Comparison of ENCODE assay signal across 11 cellular contexts in the genomic region with DNA sequence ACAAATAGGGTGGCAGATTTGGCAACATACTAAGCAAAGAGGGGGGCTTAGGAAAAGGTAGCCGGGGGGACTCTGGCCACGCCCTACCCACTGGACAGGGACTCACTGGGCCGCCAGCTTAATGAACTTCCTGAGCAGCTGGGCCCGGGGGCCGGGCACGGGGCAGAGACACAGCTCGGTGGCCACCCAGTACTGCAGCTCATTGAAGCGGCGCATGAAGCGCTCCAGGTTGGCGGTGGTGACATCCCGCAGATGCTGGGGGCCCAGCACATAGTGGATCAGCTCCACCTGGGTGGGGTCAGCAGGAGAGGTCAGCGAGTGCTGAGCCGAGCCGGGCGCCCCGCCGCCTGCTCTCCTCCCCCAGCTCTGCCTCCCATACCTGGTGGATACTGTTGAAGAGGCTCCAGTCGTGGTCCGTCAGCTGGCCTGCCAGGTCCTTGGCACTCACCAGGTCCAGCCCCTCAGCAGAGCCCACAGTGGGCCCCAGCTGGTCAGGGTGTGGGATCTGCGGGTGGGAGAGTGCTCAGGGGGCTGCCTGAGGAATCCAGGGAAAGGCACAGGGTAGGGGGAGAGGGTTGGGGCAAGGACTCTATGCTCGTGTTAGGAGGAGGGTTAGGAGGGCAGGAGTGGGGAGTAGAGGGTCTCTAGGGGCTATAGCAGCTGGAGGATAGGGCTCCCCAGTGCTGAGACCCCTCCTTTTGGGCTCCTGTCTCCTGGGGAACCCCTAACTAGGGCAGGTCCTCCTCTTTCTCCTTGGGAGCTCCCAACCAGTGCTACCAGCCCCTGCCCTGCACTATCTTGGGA. TPM values are rescaled to one million over a fixed set of nuclear protein-coding genes. Genes with fewer than 3 reads are reported as not detected.
DNase-seq lines count a peak whose midpoint lies in the region; ATAC-seq and TF ChIP-seq lines count a peak whose summit lies in the region.
"Had no signal": no experiment of that assay in that cellular context is flagged by ENCODE, and none has a peak within 500 bp of the region (broad histone marks: within the 10 kb centered on the region; RNA-seq: fewer than 3 reads in every experiment).

No MANE protein-coding gene starts in this region.

- CTCF ChIA-PET in activated CD8-positive, alpha-beta T cell treated with anti-CD3 and anti-CD28 coated beads, Interleukin-2, amount 10 ng/mL, durations not matched to agents 7 days and 5 days (lab: Charles Lee), result interaction anchor here (1.0 to 17.0 kb wide), 14 partner anchors 9 to 250 kb away, joined by 4 to 646 read pairs (median 46); a partner anchor contains a TSS
- CTCF ChIA-PET in activated CD8-positive, alpha-beta T cell treated with anti-CD3 and anti-CD28 coated beads for 36 hours (lab: Charles Lee), result interaction anchor here (0.9 to 12.5 kb wide), 28 partner anchors 8 to 222 kb away, joined by 3 to 685 read pairs (median 13); a partner anchor contains a TSS

- no peaks in the 10 kb centered on the region for H3K36me3 Mint-ChIP-seq in activated CD8-positive, alpha-beta T cell treated with anti-CD3 and anti-CD28 coated beads, Interleukin-2, amount 10 ng/mL, durations not matched to agents 7 days and 5 days (ENCODE audit: low read depth)
- H3K36me3 Mint-ChIP-seq in activated CD8-positive, alpha-beta T cell treated with anti-CD3 and anti-CD28 coated beads for 36 hours (ENCODE audit: low read depth), result no peaks in the 10 kb centered on the region
- peaks cover 5% of the 10 kb centered on the region for H3K36me3 Mint-ChIP-seq in central memory CD8-positive, alpha-beta T cell (ENCODE audit: insufficient read depth)
- H3K36me3 Mint-ChIP-seq: type B pancreatic cell had no signal

- no peak for TF ChIP-seq POLR2A in suprapubic skin (IDR thresholded peaks at IDR 0.05)

- no peak overlapping the region for H3K4me3 ChIP-seq in suprapubic skin
- H3K4me3 ChIP-seq: pancreas had no signal

- no peaks in the 10 kb centered on the region for H3K9me3 ChIP-seq in suprapubic skin
- H3K9me3 ChIP-seq: pancreas had no signal

- H3K4me1 Mint-ChIP-seq in activated CD8-positive, alpha-beta T cell treated with anti-CD3 and anti-CD28 coated beads, Interleukin-2, amount 10 ng/mL, durations not matched to agents 7 days and 5 days (ENCODE audit: low read depth), result peaks cover 26% of the 10 kb centered on the region
- H3K4me1 Mint-ChIP-seq in activated CD8-positive, alpha-beta T cell treated with anti-CD3 and anti-CD28 coated beads for 36 hours (ENCODE audit: low read depth), result peaks cover 26% of the 10 kb centered on the region
- peaks cover 43% of the 10 kb centered on the region for H3K4me1 Mint-ChIP-seq in central memory CD8-positive, alpha-beta T cell

- peak overlapping the region; percentile 38 for H3K27ac ChIP-seq in suprapubic skin
- H3K27ac ChIP-seq: epithelial cell of prostate, pancreas had no signal

- H3K4me1 ChIP-seq in suprapubic skin, result peaks cover 74% of the 10 kb centered on the region

- peaks cover 16% of the 10 kb centered on the region for H3K27me3 Mint-ChIP-seq in activated CD8-positive, alpha-beta T cell treated with anti-CD3 and anti-CD28 coated beads, Interleukin-2, amount 10 ng/mL, durations not matched to agents 7 days and 5 days (ENCODE audit: low read depth)
- H3K27me3 Mint-ChIP-seq in activated CD8-positive, alpha-beta T cell treated with anti-CD3 and anti-CD28 coated beads for 36 hours, result no peaks in the 10 kb centered on the region
- peaks cover 27% of the 10 kb centered on the region for H3K27me3 Mint-ChIP-seq in central memory CD8-positive, alpha-beta T cell
- H3K27me3 Mint-ChIP-seq: type B pancreatic cell had no signal

- no peak for DNase-seq in activated CD8-positive, alpha-beta T cell treated with anti-CD3 and anti-CD28 coated beads, Interleukin-2, amount 10 ng/mL, durations not matched to agents 7 days and 5 days
- no peak for DNase-seq in activated CD8-positive, alpha-beta T cell treated with anti-CD3 and anti-CD28 coated beads for 36 hours
- no peak for DNase-seq in central memory CD8-positive, alpha-beta T cell (ENCODE audit: low spot score in 2 of 2)
- DNase-seq in suprapubic skin (ENCODE audit: low spot score in 2 of 2) (no peak), MV-4-11 (lab: John Stamatoyannopoulos, UW) (no peak), NCI-H187 (lab: John Stamatoyannopoulos, UW) (no peak), G401 (ENCODE audit: low spot score) (no peak)

- no peaks in the 10 kb centered on the region for H3K27me3 ChIP-seq in suprapubic skin
- H3K27me3 ChIP-seq: pancreas had no signal

- TF ChIP-seq CTCF in activated CD8-positive, alpha-beta T cell treated with anti-CD3 and anti-CD28 coated beads for 36 hours (IDR thresholded peaks at IDR 0.05), result no peak
- TF ChIP-seq CTCF in suprapubic skin (IDR thresholded peaks at IDR 0.05), result no peak

- in situ Hi-C loops in G401 (cut with HindIII; ENCODE audit: low sequenced_read_pairs), result no loop called here

- no peak overlapping the region for H3K4me3 Mint-ChIP-seq in activated CD8-positive, alpha-beta T cell treated with anti-CD3 and anti-CD28 coated beads, Interleukin-2, amount 10 ng/mL, durations not matched to agents 7 days and 5 days
- H3K4me3 Mint-ChIP-seq in activated CD8-positive, alpha-beta T cell treated with anti-CD3 and anti-CD28 coated beads for 36 hours, result no peak overlapping the region
- peak overlapping the region; percentile 27 for H3K4me3 Mint-ChIP-seq in central memory CD8-positive, alpha-beta T cell
- H3K4me3 Mint-ChIP-seq: type B pancreatic cell had no signal

- H3K27ac Mint-ChIP-seq in activated CD8-positive, alpha-beta T cell treated with anti-CD3 and anti-CD28 coated beads, Interleukin-2, amount 10 ng/mL, durations not matched to agents 7 days and 5 days, result peak overlapping the region; percentile 34
- H3K27ac Mint-ChIP-seq in activated CD8-positive, alpha-beta T cell treated with anti-CD3 and anti-CD28 coated beads for 36 hours, result no peak overlapping the region
- H3K27ac Mint-ChIP-seq in central memory CD8-positive, alpha-beta T cell (ENCODE audit: low read depth), result no peak overlapping the region
- H3K27ac Mint-ChIP-seq: type B pancreatic cell had no signal

- 60% methylated on average over 16 of the region's 22 CpGs for WGBS in suprapubic skin

- POLR2A ChIA-PET in activated CD8-positive, alpha-beta T cell treated with anti-CD3 and anti-CD28 coated beads, Interleukin-2, amount 10 ng/mL, durations not matched to agents 7 days and 5 days (lab: Charles Lee), result interaction anchor here (0.7 to 2.6 kb wide), 5 partner anchors 15 to 98 kb away, joined by 3 to 9 read pairs (median 4); no protein-coding TSS in a partner anchor
- POLR2A ChIA-PET in activated CD8-positive, alpha-beta T cell treated with anti-CD3 and anti-CD28 coated beads for 36 hours (lab: Charles Lee), result interaction anchor here (1.4 to 3.0 kb wide), 5 partner anchors 27 to 98 kb away, joined by 7 to 11 read pairs (median 10); a partner anchor contains a TSS

- intact Hi-C loops in activated CD8-positive, alpha-beta T cell treated with anti-CD3 and anti-CD28 coated beads for 36 hours (cut with micrococcal nuclease), result loop anchor here (5.0 kb wide), 1 partner anchor 97 kb away; no protein-coding TSS in a partner anchor

- no peaks in the 10 kb centered on the region for H3K36me3 ChIP-seq in suprapubic skin
- H3K36me3 ChIP-seq: pancreas had no signal

- no peak for TF ChIP-seq EP300 in suprapubic skin (IDR thresholded peaks at IDR 0.05)

- peak; percentile 6 for ATAC-seq in activated CD8-positive, alpha-beta T cell treated with anti-CD3 and anti-CD28 coated beads, Interleukin-2, amount 10 ng/mL, durations not matched to agents 7 days and 5 days
- no peak for ATAC-seq in activated CD8-positive, alpha-beta T cell treated with anti-CD3 and anti-CD28 coated beads for 36 hours
- ATAC-seq in HG03103 (IDR thresholded peaks at IDR 0.05; ENCODE audit: low read depth, unreplicated experiment), result peak; percentile 28
- ATAC-seq in central memory CD8-positive, alpha-beta T cell (replicated peaks; ENCODE audit: extremely low read depth, poor library complexity, severe bottlenecking), result no peak

- no peaks in the 10 kb centered on the region for H3K9me3 Mint-ChIP-seq in activated CD8-positive, alpha-beta T cell treated with anti-CD3 and anti-CD28 coated beads, Interleukin-2, amount 10 ng/mL, durations not matched to agents 7 days and 5 days (ENCODE audit: insufficient read depth)
- no peaks in the 10 kb centered on the region for H3K9me3 Mint-ChIP-seq in activated CD8-positive, alpha-beta T cell treated with anti-CD3 and anti-CD28 coated beads for 36 hours
- H3K9me3 Mint-ChIP-seq in central memory CD8-positive, alpha-beta T cell, result no peaks in the 10 kb centered on the region
- H3K9me3 Mint-ChIP-seq: type B pancreatic cell had no signal

RNA-seq across cellular contexts. Expression of a gene that starts 15.4 kb away (rescaled TPM):
- not detected for total RNA-seq in activated CD8-positive, alpha-beta T cell treated with anti-CD3 and anti-CD28 coated beads, Interleukin-2, amount 10 ng/mL, durations not matched to agents 7 days and 5 days
- not detected for total RNA-seq in activated CD8-positive, alpha-beta T cell treated with anti-CD3 and anti-CD28 coated beads for 36 hours
- total RNA-seq in suprapubic skin, result 10 to 100 TPM in 3 of 4 donors, 1 to 10 TPM in 1; 3.5 to 36.1 (median 20.8) TPM
- 1.9 TPM in 1 of 2 replicates, not detected in the other for total RNA-seq in G401 (2014; rRNA removed; shearing (Covaris generic))

RNA-seq across cellular contexts. Expression of a gene that starts 17.9 kb away (rescaled TPM):
- under 1 TPM in 1 of 2 experiments, not detected in 1; 0.24 TPM for total RNA-seq in activated CD8-positive, alpha-beta T cell treated with anti-CD3 and anti-CD28 coated beads, Interleukin-2, amount 10 ng/mL, durations not matched to agents 7 days and 5 days
- under 1 TPM; 0.56 to 0.58 TPM for total RNA-seq in activated CD8-positive, alpha-beta T cell treated with anti-CD3 and anti-CD28 coated beads for 36 hours
- total RNA-seq in suprapubic skin, result 10 to 100 TPM in 3 of 4 donors, 1 to 10 TPM in 1; 9.3 to 48.9 (median 20.0) TPM
- total RNA-seq in G401 (2014; rRNA removed; shearing (Covaris generic)), result 6.1 and 9.0 TPM in 2 replicates

RNA-seq across cellular contexts. Expression of a gene that starts 32.3 kb away (rescaled TPM):
- total RNA-seq in activated CD8-positive, alpha-beta T cell treated with anti-CD3 and anti-CD28 coated beads, Interleukin-2, amount 10 ng/mL, durations not matched to agents 7 days and 5 days, result 1 to 10 TPM; 7.0 to 8.1 TPM
- total RNA-seq in activated CD8-positive, alpha-beta T cell treated with anti-CD3 and anti-CD28 coated beads for 36 hours, result 10 to 100 TPM in 1 of 2 experiments, 1 to 10 TPM in 1; 8.8 to 10.2 TPM
- total RNA-seq in suprapubic skin, result 10 to 100 TPM; 38.2 to 53.6 (median 44.7) TPM
- total RNA-seq in G401 (2014; rRNA removed; shearing (Covaris generic)), result 32.3 and 34.4 TPM in 2 replicates

RNA-seq across cellular contexts. Expression of a gene that starts 34.9 kb away (rescaled TPM):
- total RNA-seq in activated CD8-positive, alpha-beta T cell treated with anti-CD3 and anti-CD28 coated beads, Interleukin-2, amount 10 ng/mL, durations not matched to agents 7 days and 5 days, result 10 to 100 TPM; 41.6 to 41.7 TPM
- 10 to 100 TPM; 42.0 to 42.5 TPM for total RNA-seq in activated CD8-positive, alpha-beta T cell treated with anti-CD3 and anti-CD28 coated beads for 36 hours
- total RNA-seq in suprapubic skin, result 10 to 100 TPM; 11.7 to 25.5 (median 19.4) TPM
- total RNA-seq in G401 (2014; rRNA removed; shearing (Covaris generic)), result 22.8 and 44.4 TPM in 2 replicates

Comparison
In these comparisons a context has a peak if more than half of its experiments do, and no peak if none do; other contexts are left out.
1. ATAC-seq: peak in activated CD8-positive, alpha-beta T cell treated with anti-CD3 and anti-CD28 coated beads, Interleukin-2, amount 10 ng/mL, durations not matched to agents 7 days and 5 days (single experiment) and HG03103 (single experiment); none in activated CD8-positive, alpha-beta T cell treated with anti-CD3 and anti-CD28 coated beads for 36 hours (single experiment) and central memory CD8-positive, alpha-beta T cell (single experiment).